Comparison of ENCODE assay signal across 1 cellular context in the genomic region with DNA sequence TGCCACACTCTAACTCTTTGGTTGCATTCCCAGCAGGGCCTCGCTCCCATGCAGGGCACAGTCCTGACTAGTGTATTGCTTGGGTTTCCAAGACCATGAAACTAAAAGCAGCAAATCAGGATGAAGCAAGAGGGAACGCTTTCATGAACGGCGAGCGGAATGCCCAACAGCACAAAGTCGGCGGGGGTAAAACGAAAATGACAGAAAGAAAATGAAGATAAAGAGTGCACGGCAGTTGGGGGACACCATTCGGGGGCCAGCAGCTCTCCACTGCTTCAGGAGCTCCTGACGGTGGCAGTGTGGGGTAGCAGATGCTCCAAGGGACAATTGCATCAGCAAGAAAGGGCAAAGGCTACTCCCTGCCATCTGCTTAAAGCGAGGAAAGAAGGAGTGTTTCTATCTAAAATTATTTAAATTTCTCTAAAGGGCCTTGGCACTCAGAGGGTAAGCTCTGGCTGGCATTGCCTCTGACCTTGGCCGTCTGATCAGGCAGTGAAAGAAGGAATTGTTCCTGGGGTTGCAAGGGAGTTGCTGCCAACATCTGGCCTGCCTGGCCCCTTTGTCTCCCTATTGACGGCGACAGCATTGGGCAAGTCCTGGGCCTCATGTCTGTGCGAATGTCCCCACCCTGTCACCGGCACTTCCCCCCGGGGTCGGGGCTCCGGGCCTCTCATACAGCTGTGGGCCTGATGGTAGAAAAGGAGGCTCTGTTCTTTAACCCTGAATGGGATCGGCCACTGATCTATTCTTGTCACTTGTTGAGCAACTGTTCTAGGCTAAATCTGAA.
TF ChIP-seq lines count a peak whose summit lies in the region.

No MANE protein-coding gene starts in this region.

TF ChIP-seq in HepG2, 621 proteins besides CTCF, POLR2A, EP300 and RAD21 (continued from another document and continues in another):
- TF ChIP-seq, protein P1, sequence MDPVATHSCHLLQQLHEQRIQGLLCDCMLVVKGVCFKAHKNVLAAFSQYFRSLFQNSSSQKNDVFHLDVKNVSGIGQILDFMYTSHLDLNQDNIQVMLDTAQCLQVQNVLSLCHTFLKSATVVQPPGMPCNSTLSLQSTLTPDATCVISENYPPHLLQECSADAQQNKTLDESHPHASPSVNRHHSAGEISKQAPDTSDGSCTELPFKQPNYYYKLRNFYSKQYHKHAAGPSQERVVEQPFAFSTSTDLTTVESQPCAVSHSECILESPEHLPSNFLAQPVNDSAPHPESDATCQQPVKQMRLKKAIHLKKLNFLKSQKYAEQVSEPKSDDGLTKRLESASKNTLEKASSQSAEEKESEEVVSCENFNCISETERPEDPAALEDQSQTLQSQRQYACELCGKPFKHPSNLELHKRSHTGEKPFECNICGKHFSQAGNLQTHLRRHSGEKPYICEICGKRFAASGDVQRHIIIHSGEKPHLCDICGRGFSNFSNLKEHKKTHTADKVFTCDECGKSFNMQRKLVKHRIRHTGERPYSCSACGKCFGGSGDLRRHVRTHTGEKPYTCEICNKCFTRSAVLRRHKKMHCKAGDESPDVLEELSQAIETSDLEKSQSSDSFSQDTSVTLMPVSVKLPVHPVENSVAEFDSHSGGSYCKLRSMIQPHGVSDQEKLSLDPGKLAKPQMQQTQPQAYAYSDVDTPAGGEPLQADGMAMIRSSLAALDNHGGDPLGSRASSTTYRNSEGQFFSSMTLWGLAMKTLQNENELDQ (CRISPR knock-in tag; IDR thresholded peaks at IDR 0.05; ENCODE audit: borderline replicate concordance): no peak
- no peak for TF ChIP-seq ZNF460 (CRISPR knock-in tag; IDR thresholded peaks at IDR 0.05; ENCODE audit: borderline replicate concordance)
- no peak for TF ChIP-seq ZNF234 (CRISPR knock-in tag; conservative IDR thresholded peaks at IDR 0.05)
- no peak for TF ChIP-seq ZNF761 (CRISPR knock-in tag; conservative IDR thresholded peaks at IDR 0.05)
- TF ChIP-seq, protein P2, sequence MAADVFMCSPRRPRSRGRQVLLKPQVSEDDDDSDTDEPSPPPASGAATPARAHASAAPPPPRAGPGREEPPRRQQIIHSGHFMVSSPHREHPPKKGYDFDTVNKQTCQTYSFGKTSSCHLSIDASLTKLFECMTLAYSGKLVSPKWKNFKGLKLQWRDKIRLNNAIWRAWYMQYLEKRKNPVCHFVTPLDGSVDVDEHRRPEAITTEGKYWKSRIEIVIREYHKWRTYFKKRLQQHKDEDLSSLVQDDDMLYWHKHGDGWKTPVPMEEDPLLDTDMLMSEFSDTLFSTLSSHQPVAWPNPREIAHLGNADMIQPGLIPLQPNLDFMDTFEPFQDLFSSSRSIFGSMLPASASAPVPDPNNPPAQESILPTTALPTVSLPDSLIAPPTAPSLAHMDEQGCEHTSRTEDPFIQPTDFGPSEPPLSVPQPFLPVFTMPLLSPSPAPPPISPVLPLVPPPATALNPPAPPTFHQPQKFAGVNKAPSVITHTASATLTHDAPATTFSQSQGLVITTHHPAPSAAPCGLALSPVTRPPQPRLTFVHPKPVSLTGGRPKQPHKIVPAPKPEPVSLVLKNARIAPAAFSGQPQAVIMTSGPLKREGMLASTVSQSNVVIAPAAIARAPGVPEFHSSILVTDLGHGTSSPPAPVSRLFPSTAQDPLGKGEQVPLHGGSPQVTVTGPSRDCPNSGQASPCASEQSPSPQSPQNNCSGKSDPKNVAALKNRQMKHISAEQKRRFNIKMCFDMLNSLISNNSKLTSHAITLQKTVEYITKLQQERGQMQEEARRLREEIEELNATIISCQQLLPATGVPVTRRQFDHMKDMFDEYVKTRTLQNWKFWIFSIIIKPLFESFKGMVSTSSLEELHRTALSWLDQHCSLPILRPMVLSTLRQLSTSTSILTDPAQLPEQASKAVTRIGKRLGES (CRISPR knock-in tag; IDR thresholded peaks at IDR 0.05; ENCODE audit: borderline replicate concordance): no peak
- TF ChIP-seq TBX2 (CRISPR knock-in tag; IDR thresholded peaks at IDR 0.05; ENCODE audit: borderline replicate concordance): no peak
- TF ChIP-seq ZNF792 (CRISPR knock-in tag; IDR thresholded peaks at IDR 0.05): no peak
- no peak for TF ChIP-seq HNRNPK (IDR thresholded peaks at IDR 0.05; ENCODE audit: low read depth, low read length, poor library complexity, severe bottlenecking)
- TF ChIP-seq ZSCAN29 (CRISPR knock-in tag; conservative IDR thresholded peaks at IDR 0.05): no peak
- TF ChIP-seq ZNF577 (CRISPR knock-in tag; IDR thresholded peaks at IDR 0.05; ENCODE audit: borderline replicate concordance, low read depth): no peak
- no peak for TF ChIP-seq POLR2AphosphoS2 (IDR thresholded peaks at IDR 0.05; ENCODE audit: low read depth, low read length)
- TF ChIP-seq FOSL2 (CRISPR knock-in tag; IDR thresholded peaks at IDR 0.05): no peak; the same call in 1 of the 2 replicates
- peak; percentile 59; the same call in 1 of the 2 replicates for TF ChIP-seq TGIF2 (CRISPR knock-in tag; IDR thresholded peaks at IDR 0.05)
- TF ChIP-seq, protein P3, sequence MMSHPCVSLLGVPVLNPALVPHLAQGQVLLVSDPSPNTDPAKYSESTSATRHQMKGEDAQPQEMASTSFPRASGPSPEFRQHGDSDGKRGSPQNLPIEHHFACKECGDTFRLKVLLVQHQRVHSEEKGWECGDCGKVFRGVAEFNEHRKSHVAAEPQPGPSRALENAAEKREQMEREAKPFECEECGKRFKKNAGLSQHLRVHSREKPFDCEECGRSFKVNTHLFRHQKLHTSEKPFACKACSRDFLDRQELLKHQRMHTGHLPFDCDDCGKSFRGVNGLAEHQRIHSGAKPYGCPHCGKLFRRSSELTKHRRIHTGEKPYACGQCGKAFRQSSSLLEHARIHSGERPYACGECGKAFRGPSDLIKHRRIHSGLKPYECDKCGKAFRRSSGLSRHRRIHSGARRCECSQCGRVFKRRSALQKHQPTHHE (CRISPR knock-in tag; IDR thresholded peaks at IDR 0.05; ENCODE audit: borderline replicate concordance): no peak
- TF ChIP-seq HMGA1 (CRISPR knock-in tag; conservative IDR thresholded peaks at IDR 0.05): no peak
- TF ChIP-seq ZFP82 (CRISPR knock-in tag; IDR thresholded peaks at IDR 0.05; ENCODE audit: borderline replicate concordance): no peak
- no peak for TF ChIP-seq NFYB (CRISPR knock-in tag; IDR thresholded peaks at IDR 0.05)
- no peak for TF ChIP-seq CREM (IDR thresholded peaks at IDR 0.05)
- no peak for TF ChIP-seq CREM (CRISPR knock-in tag; IDR thresholded peaks at IDR 0.05)
- TF ChIP-seq, protein P4, sequence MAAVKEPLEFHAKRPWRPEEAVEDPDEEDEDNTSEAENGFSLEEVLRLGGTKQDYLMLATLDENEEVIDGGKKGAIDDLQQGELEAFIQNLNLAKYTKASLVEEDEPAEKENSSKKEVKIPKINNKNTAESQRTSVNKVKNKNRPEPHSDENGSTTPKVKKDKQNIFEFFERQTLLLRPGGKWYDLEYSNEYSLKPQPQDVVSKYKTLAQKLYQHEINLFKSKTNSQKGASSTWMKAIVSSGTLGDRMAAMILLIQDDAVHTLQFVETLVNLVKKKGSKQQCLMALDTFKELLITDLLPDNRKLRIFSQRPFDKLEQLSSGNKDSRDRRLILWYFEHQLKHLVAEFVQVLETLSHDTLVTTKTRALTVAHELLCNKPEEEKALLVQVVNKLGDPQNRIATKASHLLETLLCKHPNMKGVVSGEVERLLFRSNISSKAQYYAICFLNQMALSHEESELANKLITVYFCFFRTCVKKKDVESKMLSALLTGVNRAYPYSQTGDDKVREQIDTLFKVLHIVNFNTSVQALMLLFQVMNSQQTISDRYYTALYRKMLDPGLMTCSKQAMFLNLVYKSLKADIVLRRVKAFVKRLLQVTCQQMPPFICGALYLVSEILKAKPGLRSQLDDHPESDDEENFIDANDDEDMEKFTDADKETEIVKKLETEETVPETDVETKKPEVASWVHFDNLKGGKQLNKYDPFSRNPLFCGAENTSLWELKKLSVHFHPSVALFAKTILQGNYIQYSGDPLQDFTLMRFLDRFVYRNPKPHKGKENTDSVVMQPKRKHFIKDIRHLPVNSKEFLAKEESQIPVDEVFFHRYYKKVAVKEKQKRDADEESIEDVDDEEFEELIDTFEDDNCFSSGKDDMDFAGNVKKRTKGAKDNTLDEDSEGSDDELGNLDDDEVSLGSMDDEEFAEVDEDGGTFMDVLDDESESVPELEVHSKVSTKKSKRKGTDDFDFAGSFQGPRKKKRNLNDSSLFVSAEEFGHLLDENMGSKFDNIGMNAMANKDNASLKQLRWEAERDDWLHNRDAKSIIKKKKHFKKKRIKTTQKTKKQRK (IDR thresholded peaks at IDR 0.05; ENCODE audit: low read length): no peak
- TF ChIP-seq ZNF205 (CRISPR knock-in tag; IDR thresholded peaks at IDR 0.05): no peak
- TF ChIP-seq KMT2A (CRISPR knock-in tag; IDR thresholded peaks at IDR 0.05): no peak
- no peak for TF ChIP-seq ATM (IDR thresholded peaks at IDR 0.05; ENCODE audit: borderline replicate concordance)
- TF ChIP-seq MEIS2 (CRISPR knock-in tag; IDR thresholded peaks at IDR 0.05): no peak
- no peak for TF ChIP-seq KAT2B (IDR thresholded peaks at IDR 0.05; ENCODE audit: borderline replicate concordance, low read depth, low read length)
- no peak for TF ChIP-seq NCOA5 (CRISPR knock-in tag; IDR thresholded peaks at IDR 0.05)
- TF ChIP-seq, protein P5, sequence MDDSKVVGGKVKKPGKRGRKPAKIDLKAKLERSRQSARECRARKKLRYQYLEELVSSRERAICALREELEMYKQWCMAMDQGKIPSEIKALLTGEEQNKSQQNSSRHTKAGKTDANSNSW (CRISPR knock-in tag; IDR thresholded peaks at IDR 0.05; ENCODE audit: borderline replicate concordance): no peak
- TF ChIP-seq ZNF598 (CRISPR knock-in tag; IDR thresholded peaks at IDR 0.05; ENCODE audit: borderline replicate concordance): peak; percentile 79; the same call in 1 of the 2 replicates
- TF ChIP-seq FIP1L1 (IDR thresholded peaks at IDR 0.05; ENCODE audit: borderline replicate concordance, insufficient read depth, low read depth, low read length): no peak
- TF ChIP-seq ZFP62 (CRISPR knock-in tag; IDR thresholded peaks at IDR 0.05): no peak
- no peak for TF ChIP-seq ZNF550 (CRISPR knock-in tag; IDR thresholded peaks at IDR 0.05; ENCODE audit: borderline replicate concordance)
- TF ChIP-seq, protein P6, sequence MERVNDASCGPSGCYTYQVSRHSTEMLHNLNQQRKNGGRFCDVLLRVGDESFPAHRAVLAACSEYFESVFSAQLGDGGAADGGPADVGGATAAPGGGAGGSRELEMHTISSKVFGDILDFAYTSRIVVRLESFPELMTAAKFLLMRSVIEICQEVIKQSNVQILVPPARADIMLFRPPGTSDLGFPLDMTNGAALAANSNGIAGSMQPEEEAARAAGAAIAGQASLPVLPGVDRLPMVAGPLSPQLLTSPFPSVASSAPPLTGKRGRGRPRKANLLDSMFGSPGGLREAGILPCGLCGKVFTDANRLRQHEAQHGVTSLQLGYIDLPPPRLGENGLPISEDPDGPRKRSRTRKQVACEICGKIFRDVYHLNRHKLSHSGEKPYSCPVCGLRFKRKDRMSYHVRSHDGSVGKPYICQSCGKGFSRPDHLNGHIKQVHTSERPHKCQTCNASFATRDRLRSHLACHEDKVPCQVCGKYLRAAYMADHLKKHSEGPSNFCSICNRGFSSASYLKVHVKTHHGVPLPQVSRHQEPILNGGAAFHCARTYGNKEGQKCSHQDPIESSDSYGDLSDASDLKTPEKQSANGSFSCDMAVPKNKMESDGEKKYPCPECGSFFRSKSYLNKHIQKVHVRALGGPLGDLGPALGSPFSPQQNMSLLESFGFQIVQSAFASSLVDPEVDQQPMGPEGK (CRISPR knock-in tag; IDR thresholded peaks at IDR 0.05): peak; percentile 25
- no peak for TF ChIP-seq ARNT (IDR thresholded peaks at IDR 0.05)
- peak; percentile 67; the same call in 1 of the 2 replicates for TF ChIP-seq GATAD2A (CRISPR knock-in tag; IDR thresholded peaks at IDR 0.05)
- TF ChIP-seq PPARG (CRISPR knock-in tag; conservative IDR thresholded peaks at IDR 0.05): no peak
- TF ChIP-seq ZNF329 (CRISPR knock-in tag; IDR thresholded peaks at IDR 0.05; ENCODE audit: low read depth): no peak
- TF ChIP-seq, protein P7, sequence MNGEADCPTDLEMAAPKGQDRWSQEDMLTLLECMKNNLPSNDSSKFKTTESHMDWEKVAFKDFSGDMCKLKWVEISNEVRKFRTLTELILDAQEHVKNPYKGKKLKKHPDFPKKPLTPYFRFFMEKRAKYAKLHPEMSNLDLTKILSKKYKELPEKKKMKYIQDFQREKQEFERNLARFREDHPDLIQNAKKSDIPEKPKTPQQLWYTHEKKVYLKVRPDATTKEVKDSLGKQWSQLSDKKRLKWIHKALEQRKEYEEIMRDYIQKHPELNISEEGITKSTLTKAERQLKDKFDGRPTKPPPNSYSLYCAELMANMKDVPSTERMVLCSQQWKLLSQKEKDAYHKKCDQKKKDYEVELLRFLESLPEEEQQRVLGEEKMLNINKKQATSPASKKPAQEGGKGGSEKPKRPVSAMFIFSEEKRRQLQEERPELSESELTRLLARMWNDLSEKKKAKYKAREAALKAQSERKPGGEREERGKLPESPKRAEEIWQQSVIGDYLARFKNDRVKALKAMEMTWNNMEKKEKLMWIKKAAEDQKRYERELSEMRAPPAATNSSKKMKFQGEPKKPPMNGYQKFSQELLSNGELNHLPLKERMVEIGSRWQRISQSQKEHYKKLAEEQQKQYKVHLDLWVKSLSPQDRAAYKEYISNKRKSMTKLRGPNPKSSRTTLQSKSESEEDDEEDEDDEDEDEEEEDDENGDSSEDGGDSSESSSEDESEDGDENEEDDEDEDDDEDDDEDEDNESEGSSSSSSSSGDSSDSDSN (CRISPR knock-in tag; IDR thresholded peaks at IDR 0.05): peak; percentile 26; the same call in 1 of the 2 replicates
- TF ChIP-seq ZNF781 (CRISPR knock-in tag; IDR thresholded peaks at IDR 0.05; ENCODE audit: borderline replicate concordance, not compliant biosample characterization): no peak
- TF ChIP-seq, protein P8, sequence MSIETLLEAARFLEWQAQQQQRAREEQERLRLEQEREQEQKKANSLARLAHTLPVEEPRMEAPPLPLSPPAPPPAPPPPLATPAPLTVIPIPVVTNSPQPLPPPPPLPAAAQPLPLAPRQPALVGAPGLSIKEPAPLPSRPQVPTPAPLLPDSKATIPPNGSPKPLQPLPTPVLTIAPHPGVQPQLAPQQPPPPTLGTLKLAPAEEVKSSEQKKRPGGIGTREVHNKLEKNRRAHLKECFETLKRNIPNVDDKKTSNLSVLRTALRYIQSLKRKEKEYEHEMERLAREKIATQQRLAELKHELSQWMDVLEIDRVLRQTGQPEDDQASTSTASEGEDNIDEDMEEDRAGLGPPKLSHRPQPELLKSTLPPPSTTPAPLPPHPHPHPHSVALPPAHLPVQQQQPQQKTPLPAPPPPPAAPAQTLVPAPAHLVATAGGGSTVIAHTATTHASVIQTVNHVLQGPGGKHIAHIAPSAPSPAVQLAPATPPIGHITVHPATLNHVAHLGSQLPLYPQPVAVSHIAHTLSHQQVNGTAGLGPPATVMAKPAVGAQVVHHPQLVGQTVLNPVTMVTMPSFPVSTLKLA (IDR thresholded peaks at IDR 0.05): no peak
- TF ChIP-seq HOXA5 (CRISPR knock-in tag; IDR thresholded peaks at IDR 0.05): no peak; the same call in 1 of the 2 replicates
- TF ChIP-seq NR2C2 (CRISPR knock-in tag; IDR thresholded peaks at IDR 0.05; ENCODE audit: borderline replicate concordance): peak; percentile 53
- no peak for TF ChIP-seq ZNF572 (CRISPR knock-in tag; IDR thresholded peaks at IDR 0.05)
- TF ChIP-seq, protein P9, sequence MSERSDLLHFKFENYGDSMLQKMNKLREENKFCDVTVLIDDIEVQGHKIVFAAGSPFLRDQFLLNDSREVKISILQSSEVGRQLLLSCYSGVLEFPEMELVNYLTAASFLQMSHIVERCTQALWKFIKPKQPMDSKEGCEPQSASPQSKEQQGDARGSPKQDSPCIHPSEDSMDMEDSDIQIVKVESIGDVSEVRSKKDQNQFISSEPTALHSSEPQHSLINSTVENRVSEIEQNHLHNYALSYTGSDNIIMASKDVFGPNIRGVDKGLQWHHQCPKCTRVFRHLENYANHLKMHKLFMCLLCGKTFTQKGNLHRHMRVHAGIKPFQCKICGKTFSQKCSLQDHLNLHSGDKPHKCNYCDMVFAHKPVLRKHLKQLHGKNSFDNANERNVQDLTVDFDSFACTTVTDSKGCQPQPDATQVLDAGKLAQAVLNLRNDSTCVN (CRISPR knock-in tag; IDR thresholded peaks at IDR 0.05; ENCODE audit: borderline replicate concordance): no peak
